In genomic region chr9:127749090-127749787, GRCh38 we compare ENCODE assay signal across 18 cellular contexts. TPM values are rescaled to one million over a fixed set of nuclear protein-coding genes. Genes with fewer than 3 reads are reported as not detected.
A peak's percentile ranks its signal among the peaks of the same experiment; 100 is the strongest.
DNase-seq lines count a peak whose midpoint lies in the region; ATAC-seq and TF ChIP-seq lines count a peak whose summit lies in the region.
"Had no signal": no experiment of that assay in that cellular context is flagged by ENCODE, and none has a peak within 500 bp of the region (broad histone marks: within the 10 kb centered on the region; RNA-seq: fewer than 3 reads in every experiment).

No MANE protein-coding gene starts in this region.

- 80 to 86% methylated on average over 22 to 26 of the region's 26 CpGs for WGBS in GM23248 (ENCODE audit: low coverage in 1 of 2, low lambda C conversion rate in 2 of 2, missing lambda C conversion rate in 2 of 2), 2 experiments

- H3K9me2 ChIP-seq in GM23248 (ENCODE audit: insufficient read depth) = no peaks in the 10 kb centered on the region

- no peak overlapping the region for H3K9ac ChIP-seq in GM23248
- H3K9ac ChIP-seq: BLaER1 treated with 17β-estradiol and CSF1 and Interleukin-3, amounts not matched to agents 10 nM and 100 nM; KMS-11 had no signal

- no peak for DNase-seq in CD8-positive, alpha-beta memory T cell
- no peak for DNase-seq in T-cell
- no peak for DNase-seq in endothelial cell (ENCODE audit: low spot score)
- no peak for DNase-seq in omental fat pad (ENCODE audit: low spot score)
- no peak for DNase-seq in osteocyte (ENCODE audit: extremely low spot score, unreplicated experiment)
- DNase-seq in GM23248 = no peak
- no peak for DNase-seq in HuH-7.5 (ENCODE audit: low spot score)
- DNase-seq: Caco-2; CD4-positive, CD25-positive, alpha-beta regulatory T cell; GOT3; H7; HFFc6; IMR-90 had no signal

- no peaks in the 10 kb centered on the region for H3K79me2 ChIP-seq in GM23248 (ENCODE audit: insufficient read depth)

- H3F3A ChIP-seq in GM23248 (ENCODE audit: insufficient read depth) = no peaks in the 10 kb centered on the region

- H3K27me3 Mint-ChIP-seq in CD8-positive, alpha-beta memory T cell = no peaks in the 10 kb centered on the region
- H3K27me3 Mint-ChIP-seq in T-cell (no peaks in the 10 kb centered on the region), endothelial cell (ENCODE audit: unreplicated experiment) (peaks cover 17% of the 10 kb centered on the region), osteocyte (ENCODE audit: unreplicated experiment) (no peaks in the 10 kb centered on the region)
- H3K27me3 Mint-ChIP-seq: B cell; CD4-positive, CD25-positive, alpha-beta regulatory T cell had no signal

- H3K27me3 ChIP-seq in CD8-positive, alpha-beta memory T cell (ENCODE audit: insufficient read depth, low read length, poor library complexity, severe bottlenecking) = no peaks in the 10 kb centered on the region
- H3K27me3 ChIP-seq in GM23248 (replicated peaks; ENCODE audit: insufficient read depth) = peaks cover 18% of the 10 kb centered on the region
- H3K27me3 ChIP-seq: BLaER1 treated with 17β-estradiol and CSF1 and Interleukin-3, amounts not matched to agents 10 nM and 100 nM had no signal

- ATAC-seq in T-cell (replicated peaks in 1 of 4) = no peak
- ATAC-seq in omental fat pad (ENCODE audit: low FRiP score) = peak; percentile 29
- ATAC-seq: HCT116 had no signal

- H2AFZ ChIP-seq in GM23248 = no peak overlapping the region

- H4K20me1 ChIP-seq in GM23248 (ENCODE audit: insufficient read depth) = no peaks in the 10 kb centered on the region

- peaks cover 51% of the 10 kb centered on the region for H3K36me3 ChIP-seq in CD8-positive, alpha-beta memory T cell (ENCODE audit: insufficient read depth, low read length)
- H3K36me3 ChIP-seq in GM23248 (ENCODE audit: low read depth) = no peaks in the 10 kb centered on the region

- peak overlapping the region in 5 of 8 donors; percentile 11 to 82 (median 47) for H3K27ac Mint-ChIP-seq in CD8-positive, alpha-beta memory T cell
- H3K27ac Mint-ChIP-seq in T-cell = peak overlapping the region; percentile 22 to 56
- H3K27ac Mint-ChIP-seq in endothelial cell (ENCODE audit: unreplicated experiment) = no peak overlapping the region
- H3K27ac Mint-ChIP-seq in osteocyte (ENCODE audit: unreplicated experiment) = no peak overlapping the region
- H3K27ac Mint-ChIP-seq: CD4-positive, CD25-positive, alpha-beta regulatory T cell; HFFc6 had no signal

- no peak overlapping the region for H3K4me3 Mint-ChIP-seq in CD8-positive, alpha-beta memory T cell
- H3K4me3 Mint-ChIP-seq in T-cell (no peak overlapping the region), endothelial cell (ENCODE audit: unreplicated experiment) (peak overlapping the region; percentile 31), osteocyte (ENCODE audit: unreplicated experiment) (no peak overlapping the region)
- H3K4me3 Mint-ChIP-seq: B cell; CD4-positive, CD25-positive, alpha-beta regulatory T cell; HFFc6 had no signal

- peaks cover 16 to 36% (median 26%) of the 10 kb centered on the region in 3 donors for H3K4me1 Mint-ChIP-seq in CD8-positive, alpha-beta memory T cell
- H3K4me1 Mint-ChIP-seq in T-cell (peaks cover 27 to 35% (median 28%) of the 10 kb centered on the region in 3 donors), endothelial cell (ENCODE audit: unreplicated experiment) (peaks cover 19% of the 10 kb centered on the region), osteocyte (ENCODE audit: unreplicated experiment) (no peaks in the 10 kb centered on the region)

- H3K4me1 ChIP-seq in CD8-positive, alpha-beta memory T cell (ENCODE audit: insufficient read depth, low read length) = peaks cover 11% of the 10 kb centered on the region
- no peaks in the 10 kb centered on the region for H3K4me1 ChIP-seq in GM23248 (ENCODE audit: insufficient read depth)
- H3K4me1 ChIP-seq: Caco-2 had no signal

- POLR2A ChIA-PET in CD8-positive, alpha-beta memory T cell (lab: Charles Lee) = no interaction called here
- POLR2A ChIA-PET in T-cell (lab: Charles Lee) = no interaction called here

- no peak overlapping the region for H3K27ac ChIP-seq in CD8-positive, alpha-beta memory T cell (ENCODE audit: low read depth, low read length)
- no peak overlapping the region for H3K27ac ChIP-seq in GM23248
- H3K27ac ChIP-seq: BLaER1 treated with 17β-estradiol and CSF1 and Interleukin-3, amounts not matched to agents 10 nM and 100 nM; KMS-11 had no signal

- CTCF ChIA-PET in CD8-positive, alpha-beta memory T cell (lab: Charles Lee) = interaction anchor here (1.1 to 2.4 kb wide), 2 partner anchors 15 to 20 kb away, joined by 3 to 7 read pairs; partner anchors contain the start of gene TOR2A
- CTCF ChIA-PET in T-cell (lab: Charles Lee) = no interaction called here

- in situ Hi-C loops in GM23248 (cut with MboI) = no loop called here

- H3K9me3 Mint-ChIP-seq in CD8-positive, alpha-beta memory T cell = no peaks in the 10 kb centered on the region
- no peaks in the 10 kb centered on the region for H3K9me3 Mint-ChIP-seq in T-cell
- H3K9me3 Mint-ChIP-seq in endothelial cell (ENCODE audit: unreplicated experiment) = no peaks in the 10 kb centered on the region
- no peaks in the 10 kb centered on the region for H3K9me3 Mint-ChIP-seq in osteocyte (ENCODE audit: unreplicated experiment)
- H3K9me3 Mint-ChIP-seq: CD4-positive, CD25-positive, alpha-beta regulatory T cell; HFFc6 had no signal

- no peak overlapping the region for H3K4me2 ChIP-seq in GM23248 (ENCODE audit: unreplicated experiment)
- H3K4me2 ChIP-seq: BLaER1 treated with 17β-estradiol and CSF1 and Interleukin-3, amounts not matched to agents 10 nM and 100 nM; KMS-11 had no signal

- peaks cover 4 to 87% (median 6%) of the 10 kb centered on the region in 3 donors for H3K36me3 Mint-ChIP-seq in CD8-positive, alpha-beta memory T cell
- H3K36me3 Mint-ChIP-seq in T-cell (peaks cover 47% of the 10 kb centered on the region), endothelial cell (ENCODE audit: low read depth, unreplicated experiment) (peaks cover 58% of the 10 kb centered on the region), osteocyte (ENCODE audit: unreplicated experiment) (peaks cover 21% of the 10 kb centered on the region)

- no peak for TF ChIP-seq CTCF in endothelial cell (IDR thresholded peaks at IDR 0.05; ENCODE audit: unreplicated experiment)
- no peak for TF ChIP-seq CTCF in omental fat pad (IDR thresholded peaks at IDR 0.05)
- TF ChIP-seq CTCF in osteocyte (IDR thresholded peaks at IDR 0.05) = no peak

- no peak overlapping the region for H3K4me3 ChIP-seq in CD8-positive, alpha-beta memory T cell (ENCODE audit: low read length)
- H3K4me3 ChIP-seq in GM23248 = no peak overlapping the region
- H3K4me3 ChIP-seq: BLaER1 treated with 17β-estradiol and CSF1 and Interleukin-3, amounts not matched to agents 10 nM and 100 nM had no signal

- no peaks in the 10 kb centered on the region for H3K9me3 ChIP-seq in CD8-positive, alpha-beta memory T cell (ENCODE audit: low read length)
- H3K9me3 ChIP-seq in GM23248 (ENCODE audit: low read depth) = no peaks in the 10 kb centered on the region
- H3K9me3 ChIP-seq: BLaER1 treated with 17β-estradiol and CSF1 and Interleukin-3, amounts not matched to agents 10 nM and 100 nM; Caco-2 had no signal

RNA-seq across cellular contexts. Expression of gene TOR2A, which starts 14.1 kb away (rescaled TPM):
- total RNA-seq in CD8-positive, alpha-beta memory T cell = 10 to 100 TPM; 30.7 to 33.7 TPM
- 37.0 TPM for polyA plus RNA-seq in CD8-positive, alpha-beta memory T cell
- total RNA-seq in T-cell = 10 to 100 TPM in 3 of 5 donors, 1 to 10 TPM in 2; 7.7 to 18.4 (median 15.5) TPM
- total RNA-seq in endothelial cell (ENCODE audit: unreplicated experiment) = 29.1 TPM
- 10 to 100 TPM in 2 of 4 donors, 1 to 10 TPM in 2; 6.2 to 15.8 (median 11.0) TPM for total RNA-seq in omental fat pad
- 9.3 and 11.5 TPM in 2 replicates for total RNA-seq in osteocyte
- 2.9 and 9.0 TPM in 2 replicates for total RNA-seq in GM23248 (2014; rRNA removed; shearing (Covaris generic))
- polyA plus RNA-seq in GM23248 (2016; fragmentation: Nextera tagmentation; extraction: Ambion mirVana) = 9.2 and 10.3 TPM in 2 replicates

RNA-seq across cellular contexts. Expression of gene SH2D3C, which starts 29.2 kb away (rescaled TPM):
- total RNA-seq in CD8-positive, alpha-beta memory T cell = 10 to 100 TPM; 13.9 to 14.1 TPM
- polyA plus RNA-seq in CD8-positive, alpha-beta memory T cell = 50.7 TPM
- total RNA-seq in T-cell (10 to 100 TPM; 31.6 to 48.7 (median 47.7) TPM), endothelial cell (ENCODE audit: unreplicated experiment) (137 TPM), omental fat pad (10 to 100 TPM in 3 of 4 donors, 1 to 10 TPM in 1; 7.1 to 33.6 (median 17.2) TPM), osteocyte (19.3 and 20.4 TPM in 2 replicates)
- not detected in 2 replicates for total RNA-seq in GM23248 (2014; rRNA removed; shearing (Covaris generic))
- not detected in 2 replicates for polyA plus RNA-seq in GM23248 (2016; fragmentation: Nextera tagmentation; extraction: Ambion mirVana)
- total RNA-seq: HFFc6, HT-29 had no signal

RNA-seq across cellular contexts. Expression of gene TTC16, which starts 33.4 kb away (rescaled TPM):
- total RNA-seq in CD8-positive, alpha-beta memory T cell = 1 to 10 TPM; 1.6 to 1.8 TPM
- polyA plus RNA-seq in CD8-positive, alpha-beta memory T cell = 7.1 TPM
- total RNA-seq in T-cell (10 to 100 TPM in 1 of 5 donors, 1 to 10 TPM in 4; 4.6 to 31.8 (median 6.2) TPM), endothelial cell (ENCODE audit: unreplicated experiment) (0.08 TPM), omental fat pad (under 1 TPM in 1 of 4 donors, not detected in 3; 0.28 TPM), osteocyte (not detected in 2 replicates)
- not detected in 2 replicates for total RNA-seq in GM23248 (2014; rRNA removed; shearing (Covaris generic))
- polyA plus RNA-seq in GM23248 (2016; fragmentation: Nextera tagmentation; extraction: Ambion mirVana) = 0.05 and 0.06 TPM in 2 replicates
- total RNA-seq: B cell, Caco-2, H7, HFFc6, HT-29, IMR-90 had no signal

RNA-seq across cellular contexts. Expression of gene PTRH1, which starts 33.8 kb away (rescaled TPM):
- 10 to 100 TPM; 34.4 to 35.9 TPM for total RNA-seq in CD8-positive, alpha-beta memory T cell
- 40.7 TPM for polyA plus RNA-seq in CD8-positive, alpha-beta memory T cell
- total RNA-seq in T-cell (10 to 100 TPM in 4 of 5 donors, 1 to 10 TPM in 1; 4.4 to 15.9 (median 12.9) TPM), endothelial cell (ENCODE audit: unreplicated experiment) (15.3 TPM), omental fat pad (10 to 100 TPM; 13.4 to 33.5 (median 23.6) TPM), osteocyte (10.6 and 10.7 TPM in 2 replicates)
- total RNA-seq in GM23248 (2014; rRNA removed; shearing (Covaris generic)) = 23.1 and 33.1 TPM in 2 replicates
- polyA plus RNA-seq in GM23248 (2016; fragmentation: Nextera tagmentation; extraction: Ambion mirVana) = 34.3 and 40.3 TPM in 2 replicates

RNA-seq across cellular contexts. Expression of gene CDK9, which starts 36.6 kb away (rescaled TPM):
- 100 to 1,000 TPM; 108 to 111 TPM for total RNA-seq in CD8-positive, alpha-beta memory T cell
- 72.3 TPM for polyA plus RNA-seq in CD8-positive, alpha-beta memory T cell
- total RNA-seq in T-cell = 100 to 1,000 TPM; 108 to 159 (median 147) TPM
- 188 TPM for total RNA-seq in endothelial cell (ENCODE audit: unreplicated experiment)
- 100 to 1,000 TPM in 1 of 4 donors, 10 to 100 TPM in 3; 69.8 to 117 (median 85.8) TPM for total RNA-seq in omental fat pad
- 78.0 and 78.5 TPM in 2 replicates for total RNA-seq in osteocyte
- total RNA-seq in GM23248 (2014; rRNA removed; shearing (Covaris generic)) = 43.7 and 59.8 TPM in 2 replicates
- 58.9 and 59.7 TPM in 2 replicates for polyA plus RNA-seq in GM23248 (2016; fragmentation: Nextera tagmentation; extraction: Ambion mirVana)

Comparison
In these comparisons a context has a peak if more than half of its experiments do, and no peak if none do; other contexts are left out.
1. H3K27ac Mint-ChIP-seq: peak in CD8-positive, alpha-beta memory T cell (5 of 8) and T-cell (2 of 2); none in endothelial cell (single experiment) and osteocyte (single experiment).